ENCODE assay signal across 21 cellular contexts in the genomic region with DNA sequence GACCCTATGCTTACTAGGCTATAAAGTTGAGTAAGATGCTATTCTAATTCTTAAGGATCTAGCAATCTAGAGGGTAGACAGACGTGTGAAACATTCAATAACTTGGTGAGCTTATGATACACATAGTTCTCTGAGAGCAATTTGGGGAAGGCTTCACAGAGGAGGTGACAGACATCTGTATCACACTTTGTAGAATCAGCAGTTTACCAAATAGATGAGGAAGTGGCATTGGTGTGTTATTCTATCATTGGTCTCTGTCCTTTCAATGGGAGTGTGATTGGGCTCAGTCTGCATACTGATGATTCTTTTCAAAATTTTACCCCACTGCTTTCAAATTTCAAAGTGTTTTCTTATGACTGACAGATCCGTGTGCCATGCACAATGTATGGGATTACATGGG. TPM values are rescaled to one million over a fixed set of nuclear protein-coding genes. Genes with fewer than 3 reads are reported as not detected.
"Had no signal": no experiment of that assay in that cellular context is flagged by ENCODE, and none has a peak within 500 bp of the region (broad histone marks: within the 10 kb centered on the region; RNA-seq: fewer than 3 reads in every experiment).

No MANE protein-coding gene starts in this region.

- H3K4me3 ChIP-seq: esophagus squamous epithelium, gastroesophageal sphincter, left ventricle myocardium inferior, spleen, tibial artery, upper lobe of left lung had no signal

- ATAC-seq: gastroesophageal sphincter; naive thymus-derived CD8-positive, alpha-beta T cell; sciatic nerve; stimulated activated memory B cell treated with anti-CD40 and anti-IgM and Interleukin-4, amounts not matched to agents 10 μg/mL and 1 μg/mL and 100 μg/mL, for 72 hours had no signal

- FAIRE-seq: colon, keratinocyte had no signal

- H3K27ac ChIP-seq: esophagus squamous epithelium, gastroesophageal sphincter, left ventricle myocardium inferior, neutrophil, spleen, tibial artery, upper lobe of left lung had no signal

- H3K27me3 ChIP-seq: esophagus squamous epithelium, gastroesophageal sphincter, spleen, tibial artery, upper lobe of left lung had no signal

- H3K9me3 ChIP-seq: esophagus squamous epithelium, gastroesophageal sphincter, left ventricle myocardium inferior, neutrophil, spleen, tibial artery, upper lobe of left lung had no signal

- H3K36me3 ChIP-seq: esophagus squamous epithelium, gastroesophageal sphincter, left ventricle myocardium inferior, neutrophil, spleen, tibial artery, upper lobe of left lung had no signal

- DNase-seq: esophagus squamous epithelium; foreskin fibroblast; glutamatergic neuron; immature natural killer cell; left ventricle myocardium inferior; naive thymus-derived CD8-positive, alpha-beta T cell; posterior cingulate gyrus; spleen; stimulated activated CD4-positive, alpha-beta T cell treated with anti-CD3 and anti-CD28 coated beads, Interleukin-15, amount 100 ng/mL, for 24 hours; stimulated activated CD4-positive, alpha-beta T cell treated with anti-CD3 and anti-CD28 coated beads, Interleukin-1b, Interleukin-23, amount 100 ng/mL, for 48 hours; stimulated activated CD4-positive, alpha-beta T cell treated with anti-CD3 and anti-CD28 coated beads, Interleukin-4, amount 100 ng/mL, for 24 hours; tibial artery; upper lobe of left lung had no signal

RNA-seq across cellular contexts. Expression of gene TMEM178A, which starts 47.0 kb away (rescaled TPM):
- total RNA-seq: lung microvascular endothelial cell, mononuclear cell had no signal
- polyA plus RNA-seq: immature natural killer cell had no signal
